ENCODE assay signal across 22 cellular contexts in the genomic region with DNA sequence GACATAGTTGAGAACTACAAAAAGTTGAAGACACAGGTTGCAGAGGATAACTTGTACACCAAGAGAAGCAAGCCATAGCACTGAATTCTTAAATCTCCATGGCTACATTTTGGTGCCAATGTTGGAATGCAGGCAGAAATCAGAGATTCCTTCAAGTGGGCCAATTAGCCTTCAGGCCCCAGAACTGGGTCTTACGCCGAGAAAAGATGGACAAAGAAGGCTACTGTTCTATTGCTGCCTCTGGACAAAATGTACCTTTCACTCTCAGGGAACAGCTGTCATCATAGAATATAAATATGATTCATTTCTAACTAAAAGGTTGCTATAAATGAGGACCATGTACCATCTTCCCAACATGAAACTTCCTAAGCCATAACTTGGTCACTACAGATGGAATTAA. TPM values are rescaled to one million over a fixed set of nuclear protein-coding genes. Genes with fewer than 3 reads are reported as not detected.
DNase-seq lines count a peak whose midpoint lies in the region; ATAC-seq and TF ChIP-seq lines count a peak whose summit lies in the region.
"Had no signal": no experiment of that assay in that cellular context is flagged by ENCODE, and none has a peak within 500 bp of the region (broad histone marks: within the 10 kb centered on the region; RNA-seq: fewer than 3 reads in every experiment).

No MANE protein-coding gene starts in this region.

- no peak overlapping the region for H3K4me3 ChIP-seq in neural cell (ENCODE audit: low read length)
- H3K4me3 ChIP-seq: BLaER1 had no signal

- DNase-seq in activated naive CD8-positive, alpha-beta T cell treated with anti-CD3 and anti-CD28 coated beads for 36 hours = no peak
- DNase-seq in NK-92 (lab: John Stamatoyannopoulos, UW; ENCODE audit: unreplicated experiment) = no peak
- DNase-seq in RPMI8226 = no peak
- DNase-seq: CD8-positive, alpha-beta T cell; DND-41; GF-D8; HFFc6; IMR-90; Karpas-422; NCI-H1105 treated with DMSO at 0.1 percent for 48 hours; NCI-H1694 treated with DMSO at 0.1 percent for 48 hours; NCI-H2107; NCI-H2227 treated with DMSO at 0.1 percent for 48 hours; NCI-H524; SHP77 had no signal

- H3K9me3 Mint-ChIP-seq in activated naive CD8-positive, alpha-beta T cell (ENCODE audit: low read depth) = no peaks in the 10 kb centered on the region
- H3K9me3 Mint-ChIP-seq in activated naive CD8-positive, alpha-beta T cell treated with anti-CD3 and anti-CD28 coated beads for 36 hours = no peaks in the 10 kb centered on the region
- H3K9me3 Mint-ChIP-seq: CD8-positive, alpha-beta T cell; HFFc6 had no signal

- peaks cover 3% of the 10 kb centered on the region for H3K36me3 Mint-ChIP-seq in activated naive CD8-positive, alpha-beta T cell
- H3K36me3 Mint-ChIP-seq in activated naive CD8-positive, alpha-beta T cell treated with anti-CD3 and anti-CD28 coated beads for 36 hours = peaks cover 32% of the 10 kb centered on the region

- no peaks in the 10 kb centered on the region for H3K4me1 Mint-ChIP-seq in activated naive CD8-positive, alpha-beta T cell (ENCODE audit: low read depth)
- peaks cover 1% of the 10 kb centered on the region for H3K4me1 Mint-ChIP-seq in activated naive CD8-positive, alpha-beta T cell treated with anti-CD3 and anti-CD28 coated beads for 36 hours

- H3K9ac ChIP-seq in neural cell (ENCODE audit: low read length) = no peak overlapping the region
- H3K9ac ChIP-seq: BLaER1 had no signal

- TF ChIP-seq CTCF in neural cell (IDR thresholded peaks at IDR 0.05; ENCODE audit: poor library complexity, severe bottlenecking) = no peak

- peak overlapping the region; percentile 96 for H3K27ac ChIP-seq in cingulate gyrus (ENCODE audit: low read depth, low read length)
- peak overlapping the region; percentile 26 for H3K27ac ChIP-seq in neural cell (ENCODE audit: low read length)
- peak overlapping the region; percentile 94 for H3K27ac ChIP-seq in temporal lobe (ENCODE audit: low read depth, low read length)
- H3K27ac ChIP-seq: BLaER1 had no signal

- no peak for TF ChIP-seq RAD21 in neural cell (conservative IDR thresholded peaks at IDR 0.05)

- no peak overlapping the region for H2AFZ ChIP-seq in neural cell (ENCODE audit: low read depth, low read length)

- no peak for TF ChIP-seq EP300 in neural cell (conservative IDR thresholded peaks at IDR 0.05; ENCODE audit: poor library complexity, severe bottlenecking)

- no peaks in the 10 kb centered on the region for H3K9me3 ChIP-seq in neural cell (ENCODE audit: low read length)
- H3K9me3 ChIP-seq: BLaER1 had no signal

- no peaks in the 10 kb centered on the region for H3K9me2 ChIP-seq in neural cell (ENCODE audit: insufficient read depth, low read length)

- no peak overlapping the region for H3K4me3 Mint-ChIP-seq in activated naive CD8-positive, alpha-beta T cell
- H3K4me3 Mint-ChIP-seq in activated naive CD8-positive, alpha-beta T cell treated with anti-CD3 and anti-CD28 coated beads for 36 hours = no peak overlapping the region
- H3K4me3 Mint-ChIP-seq: CD8-positive, alpha-beta T cell; HFFc6 had no signal

- peak overlapping the region; percentile 12 for H3K27ac Mint-ChIP-seq in activated naive CD8-positive, alpha-beta T cell
- H3K27ac Mint-ChIP-seq in activated naive CD8-positive, alpha-beta T cell treated with anti-CD3 and anti-CD28 coated beads for 36 hours = no peak overlapping the region
- H3K27ac Mint-ChIP-seq: CD8-positive, alpha-beta T cell; HFFc6 had no signal

- H3F3A ChIP-seq in neural cell (ENCODE audit: insufficient read depth, low read length, poor library complexity, severe bottlenecking) = peaks cover 5% of the 10 kb centered on the region

- H4K20me1 ChIP-seq in neural cell (ENCODE audit: insufficient read depth) = no peaks in the 10 kb centered on the region

- H3K27me3 ChIP-seq in neural cell (ENCODE audit: insufficient read depth, low read depth, low read length) = no peaks in the 10 kb centered on the region
- H3K27me3 ChIP-seq: BLaER1 had no signal

- ATAC-seq in GM21360 (IDR thresholded peaks at IDR 0.05; ENCODE audit: unreplicated experiment) = no peak
- ATAC-seq: CD8-positive, alpha-beta T cell had no signal

- peaks cover 8% of the 10 kb centered on the region for H3K36me3 ChIP-seq in neural cell (ENCODE audit: insufficient read depth, low read length)

- no peaks in the 10 kb centered on the region for H3K27me3 Mint-ChIP-seq in activated naive CD8-positive, alpha-beta T cell
- H3K27me3 Mint-ChIP-seq in activated naive CD8-positive, alpha-beta T cell treated with anti-CD3 and anti-CD28 coated beads for 36 hours = no peaks in the 10 kb centered on the region

- H3K79me2 ChIP-seq in neural cell (replicated peaks; ENCODE audit: insufficient read depth, low read length) = no peaks in the 10 kb centered on the region

- H3K4me2 ChIP-seq in neural cell (ENCODE audit: low read length) = peak overlapping the region; percentile 16
- H3K4me2 ChIP-seq: BLaER1 had no signal

TF ChIP-seq in neural cell, 6 proteins besides CTCF, POLR2A, EP300 and RAD21:
- TF ChIP-seq, protein P1, sequence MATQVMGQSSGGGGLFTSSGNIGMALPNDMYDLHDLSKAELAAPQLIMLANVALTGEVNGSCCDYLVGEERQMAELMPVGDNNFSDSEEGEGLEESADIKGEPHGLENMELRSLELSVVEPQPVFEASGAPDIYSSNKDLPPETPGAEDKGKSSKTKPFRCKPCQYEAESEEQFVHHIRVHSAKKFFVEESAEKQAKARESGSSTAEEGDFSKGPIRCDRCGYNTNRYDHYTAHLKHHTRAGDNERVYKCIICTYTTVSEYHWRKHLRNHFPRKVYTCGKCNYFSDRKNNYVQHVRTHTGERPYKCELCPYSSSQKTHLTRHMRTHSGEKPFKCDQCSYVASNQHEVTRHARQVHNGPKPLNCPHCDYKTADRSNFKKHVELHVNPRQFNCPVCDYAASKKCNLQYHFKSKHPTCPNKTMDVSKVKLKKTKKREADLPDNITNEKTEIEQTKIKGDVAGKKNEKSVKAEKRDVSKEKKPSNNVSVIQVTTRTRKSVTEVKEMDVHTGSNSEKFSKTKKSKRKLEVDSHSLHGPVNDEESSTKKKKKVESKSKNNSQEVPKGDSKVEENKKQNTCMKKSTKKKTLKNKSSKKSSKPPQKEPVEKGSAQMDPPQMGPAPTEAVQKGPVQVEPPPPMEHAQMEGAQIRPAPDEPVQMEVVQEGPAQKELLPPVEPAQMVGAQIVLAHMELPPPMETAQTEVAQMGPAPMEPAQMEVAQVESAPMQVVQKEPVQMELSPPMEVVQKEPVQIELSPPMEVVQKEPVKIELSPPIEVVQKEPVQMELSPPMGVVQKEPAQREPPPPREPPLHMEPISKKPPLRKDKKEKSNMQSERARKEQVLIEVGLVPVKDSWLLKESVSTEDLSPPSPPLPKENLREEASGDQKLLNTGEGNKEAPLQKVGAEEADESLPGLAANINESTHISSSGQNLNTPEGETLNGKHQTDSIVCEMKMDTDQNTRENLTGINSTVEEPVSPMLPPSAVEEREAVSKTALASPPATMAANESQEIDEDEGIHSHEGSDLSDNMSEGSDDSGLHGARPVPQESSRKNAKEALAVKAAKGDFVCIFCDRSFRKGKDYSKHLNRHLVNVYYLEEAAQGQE (IDR thresholded peaks at IDR 0.05; ENCODE audit: borderline replicate concordance) = no peak
- TF ChIP-seq TAF1 (IDR thresholded peaks at IDR 0.05; ENCODE audit: low read depth) (no peak), EZH2 (IDR thresholded peaks at IDR 0.05; ENCODE audit: borderline replicate concordance, insufficient read depth, low read length, poor library complexity, severe bottlenecking) (no peak), POLR2AphosphoS5 (IDR thresholded peaks at IDR 0.05) (no peak), SMC3 (conservative IDR thresholded peaks at IDR 0.05; ENCODE audit: poor library complexity) (no peak), MXI1 (conservative IDR thresholded peaks at IDR 0.05; ENCODE audit: poor library complexity, severe bottlenecking) (no peak)

RNA-seq across cellular contexts. Expression of gene TMEM216, which starts 13.7 kb away (rescaled TPM):
- total RNA-seq in activated naive CD8-positive, alpha-beta T cell treated with anti-CD3 and anti-CD28 coated beads for 36 hours = 10 to 100 TPM; 12.6 to 14.0 TPM
- polyA plus RNA-seq in neural cell = 22.0 and 22.4 TPM in 2 replicates
- 10.7 and 10.9 TPM in 2 replicates for polyA minus RNA-seq in neural cell
- 9.3 TPM for total RNA-seq in temporal lobe
- total RNA-seq: A172 had no signal

RNA-seq across cellular contexts. Expression of gene CPSF7, which starts 23.7 kb away (rescaled TPM):
- 100 to 1,000 TPM; 123 to 139 TPM for total RNA-seq in activated naive CD8-positive, alpha-beta T cell treated with anti-CD3 and anti-CD28 coated beads for 36 hours
- polyA plus RNA-seq in neural cell = 80.2 and 82.5 TPM in 2 replicates
- polyA minus RNA-seq in neural cell = 46.7 and 60.4 TPM in 2 replicates
- 23.4 TPM for total RNA-seq in temporal lobe

RNA-seq across cellular contexts. Expression of gene SDHAF2, which starts 23.9 kb away (rescaled TPM):
- total RNA-seq in activated naive CD8-positive, alpha-beta T cell treated with anti-CD3 and anti-CD28 coated beads for 36 hours = 10 to 100 TPM; 41.7 to 44.4 TPM
- polyA plus RNA-seq in neural cell = 54.5 and 72.8 TPM in 2 replicates
- polyA minus RNA-seq in neural cell = 70.8 and 84.4 TPM in 2 replicates
- 29.3 TPM for total RNA-seq in temporal lobe

RNA-seq across cellular contexts. Expression of gene TMEM138, which starts 43.9 kb away (rescaled TPM):
- total RNA-seq in activated naive CD8-positive, alpha-beta T cell treated with anti-CD3 and anti-CD28 coated beads for 36 hours = 10 to 100 TPM; 57.6 to 64.1 TPM
- polyA plus RNA-seq in neural cell = 19.6 and 38.9 TPM in 2 replicates
- 40.3 and 53.3 TPM in 2 replicates for polyA minus RNA-seq in neural cell
- 15.0 TPM for total RNA-seq in temporal lobe

RNA-seq across cellular contexts. Expression of gene CYB561A3, which starts 44.4 kb away (rescaled TPM):
- total RNA-seq in activated naive CD8-positive, alpha-beta T cell treated with anti-CD3 and anti-CD28 coated beads for 36 hours = 10 to 100 TPM; 41.1 to 41.6 TPM
- 36.3 and 44.6 TPM in 2 replicates for polyA plus RNA-seq in neural cell
- polyA minus RNA-seq in neural cell = 22.5 and 27.3 TPM in 2 replicates
- 4.2 TPM for total RNA-seq in temporal lobe

Comparison
In these comparisons a context has a peak if more than half of its experiments do, and no peak if none do; other contexts are left out.
1. H3K27ac ChIP-seq: peak in every context shown above with its lines; median percentile 96 in cingulate gyrus; 94 in temporal lobe; 26 in neural cell.